In genomic region chr6:6005467-6006427, GRCh38 we compare ENCODE assay signal across 8 cellular contexts. TPM values are rescaled to one million over a fixed set of nuclear protein-coding genes. Genes with fewer than 3 reads are reported as not detected.
DNase-seq lines count a peak whose midpoint lies in the region; ATAC-seq lines count a peak whose summit lies in the region.

No MANE protein-coding gene starts in this region.

- no peak overlapping the region for H3K9ac ChIP-seq in iPS-15b (ENCODE audit: low read depth, low read length)
- peak overlapping the region; percentile 6 to 83 (median 65) for H3K9ac ChIP-seq in subcutaneous abdominal adipose tissue (ENCODE audit: low read length in 5 of 5)

- H3K36me3 ChIP-seq in SJSA1 (no peaks in the 10 kb centered on the region), iPS-15b (ENCODE audit: control insufficient read depth, insufficient read depth, low read length) (no peaks in the 10 kb centered on the region), subcutaneous abdominal adipose tissue (ENCODE audit: control insufficient read depth in 5 of 5, insufficient read depth in 5 of 5, low read length in 5 of 5) (peaks cover 0 to 6% (median 0%) of the 10 kb centered on the region in 5 donors)

- H3K9me3 ChIP-seq in SJSA1 (replicated peaks) = no peaks in the 10 kb centered on the region
- no peaks in the 10 kb centered on the region for H3K9me3 ChIP-seq in iPS-15b (ENCODE audit: control insufficient read depth, insufficient read depth, low read length)
- H3K9me3 ChIP-seq in subcutaneous abdominal adipose tissue (ENCODE audit: control insufficient read depth in 5 of 5, low read length in 5 of 5) = no peaks in the 10 kb centered on the region

- H3K9me3 Mint-ChIP-seq in T-helper 2 cell treated with Interferon-gamma antibody and Interleukin-4, amounts not matched to agents 5 μg/mL and 100 μg/mL, for 36 hours = peaks cover 13% of the 10 kb centered on the region

- H3K4me3 Mint-ChIP-seq in T-helper 2 cell treated with Interferon-gamma antibody and Interleukin-4, amounts not matched to agents 5 μg/mL and 100 μg/mL, for 36 hours = peak overlapping the region; percentile 85

- peak overlapping the region; percentile 48 for H3K4me3 ChIP-seq in SJSA1
- peak overlapping the region; percentile 72 for H3K4me3 ChIP-seq in iPS-15b (ENCODE audit: low read depth, low read length)
- peak overlapping the region; percentile 79 to 91 (median 80) for H3K4me3 ChIP-seq in subcutaneous abdominal adipose tissue (ENCODE audit: low read depth in 1 of 5, low read length in 5 of 5)

- peaks cover 19% of the 10 kb centered on the region for H3K4me1 ChIP-seq in SJSA1 (replicated peaks)
- H3K4me1 ChIP-seq in iPS-15b (ENCODE audit: control insufficient read depth, insufficient read depth, low read length) = peaks cover 22% of the 10 kb centered on the region
- peaks cover 0 to 86% (median 72%) of the 10 kb centered on the region in 5 donors for H3K4me1 ChIP-seq in subcutaneous abdominal adipose tissue (ENCODE audit: control insufficient read depth in 5 of 5, insufficient read depth in 5 of 5, low read length in 5 of 5)

- H3K27me3 ChIP-seq in SJSA1 (replicated peaks) (no peaks in the 10 kb centered on the region), iPS-15b (ENCODE audit: control insufficient read depth, insufficient read depth, low read length) (peaks cover 78% of the 10 kb centered on the region), subcutaneous abdominal adipose tissue (ENCODE audit: control insufficient read depth in 5 of 5, insufficient read depth in 4 of 5, low read length in 5 of 5) (peaks cover 0 to 45% (median 14%) of the 10 kb centered on the region in 5 donors)

- peak overlapping the region; percentile 81 for H3K27ac Mint-ChIP-seq in T-helper 2 cell treated with Interferon-gamma antibody and Interleukin-4, amounts not matched to agents 5 μg/mL and 100 μg/mL, for 36 hours

- H3K27me3 Mint-ChIP-seq in T-helper 2 cell treated with Interferon-gamma antibody and Interleukin-4, amounts not matched to agents 5 μg/mL and 100 μg/mL, for 36 hours (ENCODE audit: low read depth) = peaks cover 86% of the 10 kb centered on the region

- H3K36me3 Mint-ChIP-seq in T-helper 2 cell treated with Interferon-gamma antibody and Interleukin-4, amounts not matched to agents 5 μg/mL and 100 μg/mL, for 36 hours (ENCODE audit: low read depth) = peaks cover 11% of the 10 kb centered on the region

- DNase-seq in T-helper 2 cell treated with Interferon-gamma antibody and Interleukin-4, amounts not matched to agents 5 μg/mL and 100 μg/mL, for 36 hours (ENCODE audit: low spot score) = no peak
- DNase-seq in T-helper 2 cell = no peak
- peak in 1 of 2 experiments; percentile 25 for DNase-seq in SJSA1 (ENCODE audit: low read depth in 1 of 2, low spot score in 2 of 2)
- DNase-seq in NCI-H1930 (lab: John Stamatoyannopoulos, UW) = no peak

- ATAC-seq in GM18868 (IDR thresholded peaks at IDR 0.05; ENCODE audit: unreplicated experiment) = no peak
- no peak for ATAC-seq in GM21390 (IDR thresholded peaks at IDR 0.05; ENCODE audit: unreplicated experiment)

- H3K27ac ChIP-seq in SJSA1 (no peak overlapping the region), subcutaneous abdominal adipose tissue (ENCODE audit: low read depth, low read length) (peak overlapping the region; percentile 84)

- H3K4me1 Mint-ChIP-seq in T-helper 2 cell treated with Interferon-gamma antibody and Interleukin-4, amounts not matched to agents 5 μg/mL and 100 μg/mL, for 36 hours (ENCODE audit: low read depth) = peaks cover 29% of the 10 kb centered on the region

RNA-seq across cellular contexts. Expression of gene NRN1, which starts 1.0 kb away (rescaled TPM):
- total RNA-seq in SJSA1 (2014; rRNA removed; shearing (Covaris generic)) = 19.4 and 20.6 TPM in 2 replicates
